20 cellular contexts compared by ENCODE assay signal in genomic region chr10:122259075-122259466, GRCh38. TPM values are rescaled to one million over a fixed set of nuclear protein-coding genes. Genes with fewer than 3 reads are reported as not detected.
DNase-seq lines count a peak whose midpoint lies in the region; ATAC-seq and TF ChIP-seq lines count a peak whose summit lies in the region.
"Had no signal": no experiment of that assay in that cellular context is flagged by ENCODE, and none has a peak within 500 bp of the region (broad histone marks: within the 10 kb centered on the region; RNA-seq: fewer than 3 reads in every experiment).

No MANE protein-coding gene starts in this region.

- no peak overlapping the region for H3K9ac ChIP-seq in KMS-11

- H2AFZ ChIP-seq in KMS-11 (ENCODE audit: low read depth), result peak overlapping the region; percentile 22; the same call in 1 of the 2 replicates

- POLR2A ChIA-PET in AG04450 (lab: Yijun Ruan, JAX), result interaction anchor here (0.6 to 0.7 kb wide), 3 partner anchors 99 to 171 kb away, joined by 4 to 7 read pairs (median 4); no protein-coding TSS in a partner anchor

- H3K4me1 Mint-ChIP-seq in progenitor cell of endocrine pancreas (ENCODE audit: low read depth), result no peaks in the 10 kb centered on the region
- H3K4me1 Mint-ChIP-seq: CD4-positive, CD25-positive, alpha-beta regulatory T cell had no signal

- no peaks in the 10 kb centered on the region for H3K27me3 Mint-ChIP-seq in progenitor cell of endocrine pancreas

- no peaks in the 10 kb centered on the region; the same call in 1 of the 2 replicates for H3K9me3 ChIP-seq in AG04450 (ENCODE audit: control insufficient read depth, insufficient read depth, low read length)
- H3K9me3 ChIP-seq: upper lobe of left lung had no signal

- H3K27me3 ChIP-seq in AG04450 (ENCODE audit: control insufficient read depth, insufficient read depth, low read length) (no peaks in the 10 kb centered on the region), KMS-11 (ENCODE audit: insufficient read depth, low read depth) (no peaks in the 10 kb centered on the region)
- H3K27me3 ChIP-seq: breast epithelium, stomach, upper lobe of left lung had no signal

- no peak overlapping the region for H3K4me3 Mint-ChIP-seq in progenitor cell of endocrine pancreas (ENCODE audit: low read depth)
- H3K4me3 Mint-ChIP-seq: activated CD8-positive, alpha-beta T cell treated with anti-CD3 and anti-CD28 coated beads, Interleukin-2, amount 10 ng/mL, durations not matched to agents 7 days and 5 days; CD4-positive, CD25-positive, alpha-beta regulatory T cell had no signal

- 84 to 98% methylated on average over 4 of the region's 4 CpGs for WGBS in lower leg skin, 2 donors

- DNase-seq in AG04450 (ENCODE audit: low read depth, low spot score) (no peak), left lobe of liver (ENCODE audit: low spot score) (peak; percentile 16), progenitor cell of endocrine pancreas (ENCODE audit: low spot score, unreplicated experiment) (no peak), H4 (ENCODE audit: low spot score) (no peak), lower leg skin (ENCODE audit: low spot score in 2 of 2) (no peak), kidney tubule cell (ENCODE audit: low spot score) (no peak)
- DNase-seq: activated CD8-positive, alpha-beta T cell treated with anti-CD3 and anti-CD28 coated beads, Interleukin-2, amount 10 ng/mL, durations not matched to agents 7 days and 5 days; activated gamma-delta T cell treated with Interleukin-2 at 50 U/mL for 16 hours; CD4-positive, CD25-positive, alpha-beta regulatory T cell; left cardiac atrium; NCI-H1436 treated with DMSO at 0.1 percent for 48 hours; NCI-H524; stimulated activated CD4-positive, alpha-beta T cell treated with anti-CD3 and anti-CD28 coated beads, Interleukin-12 subunit alpha, Interleukin-12 subunit beta, amount 100 ng/mL, for 4 hours; stomach had no signal

- H3K36me3 Mint-ChIP-seq in progenitor cell of endocrine pancreas (ENCODE audit: insufficient read depth), result peaks cover 14% of the 10 kb centered on the region
- H3K36me3 Mint-ChIP-seq: CD4-positive, CD25-positive, alpha-beta regulatory T cell had no signal

- H3K9me3 Mint-ChIP-seq in progenitor cell of endocrine pancreas (ENCODE audit: low read depth), result peaks cover 13% of the 10 kb centered on the region

- CTCF ChIA-PET in AG04450 (lab: Charles Lee), result interaction anchor here (0.6 to 5.8 kb wide), 6 partner anchors 10 to 373 kb away, joined by 3 to 41 read pairs (median 4); partner anchors contain the start of gene BTBD16

- no peak for TF ChIP-seq POLR2A in lower leg skin (IDR thresholded peaks at IDR 0.05)

- ATAC-seq in left lobe of liver (no peak), HG03460 (IDR thresholded peaks at IDR 0.05; ENCODE audit: unreplicated experiment) (no peak)
- ATAC-seq: activated CD4-positive, CD25-positive, alpha-beta regulatory T cell treated with anti-CD3 and anti-CD28 coated beads, Interleukin-2, amount 50 U/mL, for 24 hours; activated CD8-positive, alpha-beta T cell treated with anti-CD3 and anti-CD28 coated beads, Interleukin-2, amount 10 ng/mL, durations not matched to agents 7 days and 5 days had no signal

- no peaks in the 10 kb centered on the region for H4K20me1 ChIP-seq in KMS-11 (ENCODE audit: insufficient read depth)

- H3K27ac Mint-ChIP-seq in progenitor cell of endocrine pancreas, result peak overlapping the region; percentile 22
- H3K27ac Mint-ChIP-seq: activated CD8-positive, alpha-beta T cell treated with anti-CD3 and anti-CD28 coated beads, Interleukin-2, amount 10 ng/mL, durations not matched to agents 7 days and 5 days; CD4-positive, CD25-positive, alpha-beta regulatory T cell had no signal

- H3K27ac ChIP-seq in AG04450 (ENCODE audit: low read depth, low read length), result peak overlapping the region; percentile 48
- H3K27ac ChIP-seq in KMS-11, result no peak overlapping the region; the same call in 1 of the 2 replicates
- H3K27ac ChIP-seq: breast epithelium had no signal

- H3K79me2 ChIP-seq in KMS-11 (ENCODE audit: insufficient read depth, low read depth), result no peaks in the 10 kb centered on the region

- intact Hi-C loops in lower leg skin (cut with DNase I; ENCODE audit: low total_unique reads), result no loop called here

- no peaks in the 10 kb centered on the region for H3K36me3 ChIP-seq in KMS-11 (ENCODE audit: insufficient read depth)
- H3K36me3 ChIP-seq: breast epithelium had no signal

- H3K4me3 ChIP-seq in AG04450 (ENCODE audit: low read depth, low read length) (no peak overlapping the region), KMS-11 (IDR thresholded peaks at IDR 0.05; ENCODE audit: insufficient read depth, low read depth, low read length) (no peak overlapping the region), lower leg skin (ENCODE audit: low read depth, poor library complexity, severe bottlenecking) (no peak overlapping the region)
- H3K4me3 ChIP-seq: breast epithelium, stomach, upper lobe of left lung had no signal

- H3K4me1 ChIP-seq in KMS-11 (ENCODE audit: low read depth, poor library complexity, severe bottlenecking), result peaks cover 10% of the 10 kb centered on the region
- H3K4me1 ChIP-seq: breast epithelium, upper lobe of left lung had no signal

- TF ChIP-seq CTCF in AG04450 (IDR thresholded peaks at IDR 0.05; ENCODE audit: low read depth, low read length) (no peak), KMS-11 (conservative IDR thresholded peaks at IDR 0.05; ENCODE audit: low read depth, low read length) (no peak), progenitor cell of endocrine pancreas (IDR thresholded peaks at IDR 0.05; ENCODE audit: unreplicated experiment) (no peak), lower leg skin (IDR thresholded peaks at IDR 0.05) (no peak)

- H3K4me2 ChIP-seq in KMS-11, result peak overlapping the region; percentile 27; the same call in 1 of the 2 replicates

RNA-seq across cellular contexts. Expression of gene BTBD16, which starts 12.0 kb away (rescaled TPM):
- not detected in 2 replicates for polyA plus RNA-seq in AG04450 (2011; rRNA removed)
- polyA minus RNA-seq in AG04450 (2011; rRNA and poly(A)+ RNA removed), result not detected in 2 replicates
- total RNA-seq in left lobe of liver, result 1.5 TPM
- total RNA-seq in progenitor cell of endocrine pancreas, result not detected in 2 replicates
- not detected in 2 replicates for total RNA-seq in H4 (2014; rRNA removed; shearing (Covaris generic))
- total RNA-seq in lower leg skin, result 10 to 100 TPM in 2 of 4 donors, 1 to 10 TPM in 2; 2.7 to 16.4 (median 9.0) TPM
- total RNA-seq: activated CD8-positive, alpha-beta T cell treated with anti-CD3 and anti-CD28 coated beads, Interleukin-2, amount 10 ng/mL, durations not matched to agents 7 days and 5 days; CD4-positive, CD25-positive, alpha-beta regulatory T cell; fibroblast of lung; stomach had no signal
- polyA plus RNA-seq: fibroblast of lung had no signal
